Comparison of ENCODE assay signal across 9 cellular contexts in genomic region chr17:63974594-63975192, GRCh38.
DNase-seq lines count a peak whose midpoint lies in the region; ATAC-seq lines count a peak whose summit lies in the region.
"Had no signal": no experiment of that assay in that cellular context is flagged by ENCODE, and none has a peak within 500 bp of the region (broad histone marks: within the 10 kb centered on the region; RNA-seq: fewer than 3 reads in every experiment).

No MANE protein-coding gene starts in this region.

- DNase-seq in AG08396 (ENCODE audit: low spot score), result peak; percentile 61
- DNase-seq in HCEC 1CT, result peak; percentile 47
- DNase-seq in T1000 (lab: John Stamatoyannopoulos, UW), result peak; percentile 48
- DNase-seq in hepatic stellate cell (ENCODE audit: low spot score), result peak; percentile 72
- no peak for DNase-seq in SIG-M5 (lab: John Stamatoyannopoulos, UW)
- DNase-seq in cortex of kidney (lab: John Stamatoyannopoulos, UW), result no peak
- no peak for DNase-seq in stimulated activated CD4-positive, alpha-beta T cell treated with anti-CD3 and anti-CD28 coated beads, Interleukin-15, amount 100 ng/mL, for 24 hours
- DNase-seq: activated CD8-positive, alpha-beta memory T cell treated with anti-CD3 and anti-CD28 coated beads for 24 hours had no signal

- ATAC-seq in GM19351 (IDR thresholded peaks at IDR 0.05; ENCODE audit: unreplicated experiment), result no peak

Comparison
In these comparisons a context has a peak if more than half of its experiments do, and no peak if none do; other contexts are left out.
1. DNase-seq: peak in AG08396 (single experiment), HCEC 1CT (single experiment), T1000 (single experiment) and hepatic stellate cell (single experiment); none in SIG-M5 (single experiment), cortex of kidney (single experiment) and stimulated activated CD4-positive, alpha-beta T cell treated with anti-CD3 and anti-CD28 coated beads, Interleukin-15, amount 100 ng/mL, for 24 hours (single experiment).